In genomic region chr10:85596389-85596788, GRCh38 we compare ENCODE assay signal across 29 cellular contexts.
"Had no signal": no experiment of that assay in that cellular context is flagged by ENCODE, and none has a peak within 500 bp of the region (broad histone marks: within the 10 kb centered on the region; RNA-seq: fewer than 3 reads in every experiment).

No MANE protein-coding gene starts in this region.

- H3K4me3 Mint-ChIP-seq: immature natural killer cell; memory B cell; mesothelial cell of epicardium; naive B cell; natural killer cell treated with Interleukin-12 subunit alpha and Interleukin-12 subunit beta and Interleukin-15 and Interleukin-18, amount 100 ng/mL, for 72 hours; neural crest cell; stimulated activated naive B cell treated with anti-CD40 and anti-IgM and Interleukin-4, amounts not matched to agents 10 μg/mL and 1 μg/mL and 100 μg/mL, for 72 hours; stimulated activated naive CD8-positive, alpha-beta T cell treated with anti-CD3 and anti-CD28 coated beads, Interleukin-15, Interleukin-2, amounts not matched to agents 100 ng/mL and 50 ng/mL, for 24 hours had no signal

- H3K4me3 ChIP-seq: dorsolateral prefrontal cortex, esophagus squamous epithelium, left ventricle myocardium inferior, lower lobe of right lung, mucosa of descending colon, sigmoid colon, thoracic aorta, tibial nerve, upper lobe of right lung, uterus had no signal

- ATAC-seq: left colon; mucosa of descending colon; stimulated activated naive B cell treated with anti-CD40 and anti-IgM and Interleukin-4, amounts not matched to agents 10 μg/mL and 1 μg/mL and 100 μg/mL, for 72 hours; upper lobe of right lung had no signal

- DNase-seq: central memory CD4-positive, alpha-beta T cell; dorsolateral prefrontal cortex; effector CD4-positive, alpha-beta T cell; esophagus squamous epithelium; foreskin melanocyte; hypothalamus; immature natural killer cell; islet precursor cell; kidney glomerular epithelial cell; left colon; left ventricle myocardium inferior; lower lobe of right lung; mucosa of descending colon; naive B cell; sigmoid colon; stimulated activated CD4-positive, alpha-beta T cell treated with anti-CD3 and anti-CD28 coated beads, Interleukin-4, amount 100 ng/mL, for 4 hours; stimulated activated naive B cell treated with anti-CD40 and anti-IgM and Interleukin-4, amounts not matched to agents 10 μg/mL and 1 μg/mL and 100 μg/mL, for 72 hours; upper lobe of right lung; uterus had no signal

- H3K27ac ChIP-seq: epithelial cell of prostate, esophagus squamous epithelium, left ventricle myocardium inferior, lower lobe of right lung, parathyroid adenoma, sigmoid colon, thoracic aorta, tibial nerve, upper lobe of right lung, uterus had no signal

- H3K27me3 Mint-ChIP-seq: memory B cell; naive B cell; natural killer cell treated with Interleukin-12 subunit alpha and Interleukin-12 subunit beta and Interleukin-15 and Interleukin-18, amount 100 ng/mL, for 72 hours; stimulated activated naive B cell treated with anti-CD40 and anti-IgM and Interleukin-4, amounts not matched to agents 10 μg/mL and 1 μg/mL and 100 μg/mL, for 72 hours; stimulated activated naive CD8-positive, alpha-beta T cell treated with anti-CD3 and anti-CD28 coated beads, Interleukin-15, Interleukin-2, amounts not matched to agents 100 ng/mL and 50 ng/mL, for 24 hours had no signal

- H3K36me3 ChIP-seq: esophagus squamous epithelium, left ventricle myocardium inferior, lower lobe of right lung, sigmoid colon, thoracic aorta, tibial nerve, upper lobe of right lung, uterus had no signal

- H3K4me1 ChIP-seq: esophagus squamous epithelium, left ventricle myocardium inferior, lower lobe of right lung, parathyroid adenoma, sigmoid colon, tibial nerve, upper lobe of right lung, uterus had no signal

- H3K4me1 Mint-ChIP-seq: mesothelial cell of epicardium; naive B cell; stimulated activated naive B cell treated with anti-CD40 and anti-IgM and Interleukin-4, amounts not matched to agents 10 μg/mL and 1 μg/mL and 100 μg/mL, for 72 hours had no signal

- H3K36me3 Mint-ChIP-seq: immature natural killer cell; memory B cell; mesothelial cell of epicardium; naive B cell; natural killer cell treated with Interleukin-12 subunit alpha and Interleukin-12 subunit beta and Interleukin-15 and Interleukin-18, amount 100 ng/mL, for 72 hours; stimulated activated naive B cell treated with anti-CD40 and anti-IgM and Interleukin-4, amounts not matched to agents 10 μg/mL and 1 μg/mL and 100 μg/mL, for 72 hours had no signal

- H3K9me3 ChIP-seq: esophagus squamous epithelium, left ventricle myocardium inferior, lower lobe of right lung, mucosa of descending colon, sigmoid colon, thoracic aorta, tibial nerve, upper lobe of right lung, uterus had no signal

- H3K27me3 ChIP-seq: dorsolateral prefrontal cortex, esophagus squamous epithelium, sigmoid colon, tibial nerve, upper lobe of right lung, uterus had no signal

- H3K9me3 Mint-ChIP-seq: memory B cell; mesothelial cell of epicardium; natural killer cell treated with Interleukin-12 subunit alpha and Interleukin-12 subunit beta and Interleukin-15 and Interleukin-18, amount 100 ng/mL, for 72 hours; neural crest cell; stimulated activated naive B cell treated with anti-CD40 and anti-IgM and Interleukin-4, amounts not matched to agents 10 μg/mL and 1 μg/mL and 100 μg/mL, for 72 hours; stimulated activated naive CD8-positive, alpha-beta T cell treated with anti-CD3 and anti-CD28 coated beads, Interleukin-15, Interleukin-2, amounts not matched to agents 100 ng/mL and 50 ng/mL, for 24 hours had no signal

- H3K27ac Mint-ChIP-seq: immature natural killer cell; memory B cell; mesothelial cell of epicardium; naive B cell; natural killer cell treated with Interleukin-12 subunit alpha and Interleukin-12 subunit beta and Interleukin-15 and Interleukin-18, amount 100 ng/mL, for 72 hours; progenitor cell of endocrine pancreas; stimulated activated naive B cell treated with anti-CD40 and anti-IgM and Interleukin-4, amounts not matched to agents 10 μg/mL and 1 μg/mL and 100 μg/mL, for 72 hours; stimulated activated naive CD8-positive, alpha-beta T cell treated with anti-CD3 and anti-CD28 coated beads, Interleukin-15, Interleukin-2, amounts not matched to agents 100 ng/mL and 50 ng/mL, for 24 hours had no signal
